29 cellular contexts compared by ENCODE assay signal in the genomic region with DNA sequence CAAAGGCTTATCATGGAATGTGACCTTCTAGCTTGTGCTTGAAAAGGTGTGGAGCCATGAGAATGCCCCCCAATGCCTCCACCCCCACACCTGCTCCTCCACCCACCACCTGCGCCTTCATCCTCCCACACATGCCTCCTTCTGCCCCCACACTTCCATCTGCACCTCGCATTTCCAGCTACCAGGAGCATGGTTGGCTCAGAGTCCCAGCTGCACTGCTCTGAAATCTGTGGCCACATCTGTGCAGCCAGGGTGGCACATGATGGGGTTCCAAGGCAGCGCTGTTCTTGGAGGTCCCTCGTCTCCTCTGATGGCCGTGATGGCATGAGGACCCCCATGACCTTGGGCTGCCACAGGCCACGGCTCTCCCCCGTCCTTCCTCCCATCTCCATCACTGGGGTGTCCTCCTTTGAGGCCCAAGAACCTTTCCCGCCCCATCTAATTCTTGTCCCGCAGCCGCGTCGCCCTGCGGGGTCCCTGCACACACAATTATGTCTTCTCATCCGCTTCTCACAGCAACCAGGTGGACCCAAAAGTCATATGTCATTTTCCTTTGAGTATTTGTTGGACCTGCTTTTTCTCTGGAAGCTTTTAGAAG. TPM values are rescaled to one million over a fixed set of nuclear protein-coding genes. Genes with fewer than 3 reads are reported as not detected.
"Had no signal": no experiment of that assay in that cellular context is flagged by ENCODE, and none has a peak within 500 bp of the region (broad histone marks: within the 10 kb centered on the region; RNA-seq: fewer than 3 reads in every experiment).

No MANE protein-coding gene starts in this region.

- H3K27ac ChIP-seq: breast epithelium, SK-N-MC, VCaP had no signal

- H3K4me1 ChIP-seq: breast epithelium had no signal

- H3K9me3 Mint-ChIP-seq: activated CD4-positive, alpha-beta memory T cell treated with anti-CD3 and anti-CD28 coated beads, Interleukin-2, amount 10 ng/mL, durations not matched to agents 7 days and 5 days; activated naive CD4-positive, alpha-beta T cell treated with anti-CD3 and anti-CD28 coated beads, Interleukin-2, amount 50 U/mL, for 24 hours; activated T-helper 17 cell treated with anti-CD3 and anti-CD28 coated beads, Interleukin-2, amount 50 U/mL, for 72 hours; T-cell had no signal

- H3K36me3 Mint-ChIP-seq: activated naive CD4-positive, alpha-beta T cell treated with anti-CD3 and anti-CD28 coated beads, Interleukin-2, amount 50 U/mL, for 24 hours; T-cell had no signal

- H3K27ac Mint-ChIP-seq: activated CD4-positive, alpha-beta memory T cell treated with anti-CD3 and anti-CD28 coated beads, Interleukin-2, amount 10 ng/mL, durations not matched to agents 7 days and 5 days; activated CD4-positive, alpha-beta T cell treated with anti-CD3 and anti-CD28 coated beads for 36 hours; activated naive CD4-positive, alpha-beta T cell treated with anti-CD3 and anti-CD28 coated beads, Interleukin-2, amount 50 U/mL, for 24 hours; activated T-helper 17 cell treated with anti-CD3 and anti-CD28 coated beads, Interleukin-2, amount 50 U/mL, for 72 hours; T-cell had no signal

- ATAC-seq: activated CD4-positive, alpha-beta T cell treated with anti-CD3 and anti-CD28 coated beads for 36 hours; activated T-helper 17 cell treated with anti-CD3 and anti-CD28 coated beads, Interleukin-2, amount 50 U/mL, for 72 hours; K562; Right ventricle myocardium inferior; T-cell had no signal

- H3K36me3 ChIP-seq: breast epithelium had no signal

- H3K9me3 ChIP-seq: breast epithelium had no signal

- DNase-seq: activated CD4-positive, alpha-beta memory T cell treated with anti-CD3 and anti-CD28 coated beads, Interleukin-2, amount 10 ng/mL, durations not matched to agents 7 days and 5 days; activated CD4-positive, alpha-beta T cell treated with anti-CD3 and anti-CD28 coated beads for 36 hours; activated CD4-positive, alpha-beta T cell treated with anti-CD3 and anti-CD28 coated beads, Interleukin-2, amount 50 U/mL, for 1 hour; activated CD4-positive, CD25-positive, alpha-beta regulatory T cell; activated naive CD4-positive, alpha-beta T cell; activated T-cell treated with anti-CD3 and anti-CD28 coated beads for 4 hours; activated T-cell treated with anti-CD3 and anti-CD28 coated beads, Interleukin-2, amount 50 U/mL, for 48 hours; aorta; central memory CD4-positive, alpha-beta T cell; Karpas-422; NCI-H1694; NCI-H2029; NCI-H345; NCI-H510A; NCI-H526 treated with DMSO at 0.1 percent for 48 hours; NCI-H82; T-cell; T-helper 2 cell; T1000 had no signal

- H3K4me1 Mint-ChIP-seq: activated CD4-positive, alpha-beta T cell treated with anti-CD3 and anti-CD28 coated beads for 36 hours; activated naive CD4-positive, alpha-beta T cell treated with anti-CD3 and anti-CD28 coated beads, Interleukin-2, amount 50 U/mL, for 24 hours; activated T-helper 17 cell treated with anti-CD3 and anti-CD28 coated beads, Interleukin-2, amount 50 U/mL, for 72 hours; T-cell had no signal

- H3K4me3 Mint-ChIP-seq: activated CD4-positive, alpha-beta memory T cell treated with anti-CD3 and anti-CD28 coated beads, Interleukin-2, amount 10 ng/mL, durations not matched to agents 7 days and 5 days; activated CD4-positive, alpha-beta T cell treated with anti-CD3 and anti-CD28 coated beads for 36 hours; activated naive CD4-positive, alpha-beta T cell treated with anti-CD3 and anti-CD28 coated beads, Interleukin-2, amount 50 U/mL, for 24 hours; activated T-helper 17 cell treated with anti-CD3 and anti-CD28 coated beads, Interleukin-2, amount 50 U/mL, for 72 hours; T-cell had no signal

- H3K4me3 ChIP-seq: breast epithelium, K562, SK-N-MC had no signal

RNA-seq across cellular contexts. Expression of a gene that starts 40.6 kb away (rescaled TPM):
- total RNA-seq: activated CD4-positive, alpha-beta memory T cell treated with anti-CD3 and anti-CD28 coated beads, Interleukin-2, amount 10 ng/mL, durations not matched to agents 7 days and 5 days; activated CD4-positive, alpha-beta T cell treated with anti-CD3 and anti-CD28 coated beads for 36 hours; activated CD8-positive, alpha-beta memory T cell treated with anti-CD3 and anti-CD28 coated beads for 36 hours; activated T-helper 17 cell treated with anti-CD3 and anti-CD28 coated beads, Interleukin-2, amount 50 U/mL, for 72 hours; aorta; K562; OCI-LY7; Right ventricle myocardium inferior; RPMI7951; T-cell had no signal
- polyA plus RNA-seq: aorta, K562 had no signal
